18 cellular contexts compared by ENCODE assay signal in the genomic region with DNA sequence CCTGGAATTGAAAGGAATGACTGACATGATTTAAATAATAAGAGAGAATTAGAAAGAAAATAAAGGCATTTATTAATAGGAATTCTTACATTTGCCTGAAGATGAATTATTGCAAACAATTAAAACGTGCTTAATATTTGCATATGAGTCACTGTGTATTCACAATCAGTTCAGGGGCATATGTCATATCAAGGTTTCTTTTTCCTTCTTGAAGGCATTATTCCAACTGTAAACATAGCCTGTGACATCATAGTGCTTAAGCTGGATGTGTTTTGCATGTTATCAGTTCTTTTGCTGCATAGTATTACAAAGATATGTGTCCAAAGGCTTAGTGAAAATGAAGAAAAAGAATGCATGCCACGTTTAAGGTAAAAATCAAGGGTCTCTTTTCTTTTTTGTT.
"Had no signal": no experiment of that assay in that cellular context is flagged by ENCODE, and none has a peak within 500 bp of the region (broad histone marks: within the 10 kb centered on the region; RNA-seq: fewer than 3 reads in every experiment).

No MANE protein-coding gene starts in this region.

- H3K4me1 ChIP-seq: spleen, suprapubic skin, upper lobe of right lung had no signal

- ATAC-seq: activated CD8-positive, alpha-beta T cell treated with anti-CD3 and anti-CD28 coated beads, Interleukin-2, amount 10 ng/mL, durations not matched to agents 7 days and 5 days; activated naive CD8-positive, alpha-beta T cell treated with anti-CD3 and anti-CD28 coated beads, Interleukin-2, amount 50 U/mL, for 24 hours; natural killer cell; sciatic nerve; upper lobe of right lung had no signal

- DNase-seq: activated CD4-positive, alpha-beta T cell treated with anti-CD3 and anti-CD28 coated beads for 4 hours; activated CD8-positive, alpha-beta memory T cell treated with anti-CD3 and anti-CD28 coated beads, Interleukin-2, amount 50 U/mL, for 48 hours; activated CD8-positive, alpha-beta T cell treated with anti-CD3 and anti-CD28 coated beads, Interleukin-2, amount 10 ng/mL, durations not matched to agents 7 days and 5 days; activated naive CD4-positive, alpha-beta T cell treated with Interleukin-2 at 50 U/mL for 16 hours; activated naive CD8-positive, alpha-beta T cell treated with anti-CD3 and anti-CD28 coated beads, Interleukin-2, amount 50 U/mL, for 24 hours; central memory CD4-positive, alpha-beta T cell; cortex of kidney; effector memory CD4-positive, alpha-beta T cell; foreskin melanocyte; head of caudate nucleus; mammary epithelial cell; natural killer cell; spleen; stimulated activated CD4-positive, alpha-beta T cell treated with anti-CD3 and anti-CD28 coated beads, Interleukin-2, amount 100 ng/mL, for 24 hours; stimulated activated naive CD4-positive, alpha-beta T cell; upper lobe of right lung had no signal

- H3K4me3 ChIP-seq: spleen, suprapubic skin, upper lobe of right lung had no signal

- H3K27me3 ChIP-seq: spleen, suprapubic skin, upper lobe of right lung had no signal

- H3K36me3 ChIP-seq: spleen, suprapubic skin, upper lobe of right lung had no signal

- H3K9me3 ChIP-seq: spleen, suprapubic skin, upper lobe of right lung had no signal

- H3K27ac ChIP-seq: spleen, suprapubic skin, upper lobe of right lung had no signal
